Comparison of ENCODE assay signal across 8 cellular contexts in genomic region chr2:241036397-241036963, GRCh38. TPM values are rescaled to one million over a fixed set of nuclear protein-coding genes. Genes with fewer than 3 reads are reported as not detected.
DNase-seq lines count a peak whose midpoint lies in the region; ATAC-seq and TF ChIP-seq lines count a peak whose summit lies in the region.

No MANE protein-coding gene starts in this region.

- H4K20me1 ChIP-seq in neural cell (ENCODE audit: insufficient read depth), result no peaks in the 10 kb centered on the region

- no peaks in the 10 kb centered on the region for H3K9me2 ChIP-seq in neural cell (ENCODE audit: insufficient read depth, low read length)

- DNase-seq in activated CD4-positive, alpha-beta T cell treated with anti-CD3 and anti-CD28 coated beads for 1 hour, result peak; percentile 39
- DNase-seq in effector memory CD4-positive, alpha-beta T cell, result peak; percentile 45 to 57 (median 55)
- DNase-seq in superior temporal gyrus (ENCODE audit: extremely low spot score) (no peak), T1000 (lab: John Stamatoyannopoulos, UW) (no peak), SIG-M5 treated with dmso at 0.1 percent for 504 hours (lab: John Stamatoyannopoulos, UW; ENCODE audit: unreplicated experiment) (no peak)

- H3K4me2 ChIP-seq in neural cell (ENCODE audit: low read length), result no peak overlapping the region

- no peaks in the 10 kb centered on the region for H3K79me2 ChIP-seq in neural cell (replicated peaks; ENCODE audit: insufficient read depth, low read length)

- peaks cover 18% of the 10 kb centered on the region for H3K4me1 ChIP-seq in effector memory CD4-positive, alpha-beta T cell (ENCODE audit: control insufficient read depth, insufficient read depth, low read length, poor library complexity, severe bottlenecking)

- peak; percentile 69 for ATAC-seq in GM19328 (IDR thresholded peaks at IDR 0.05; ENCODE audit: unreplicated experiment)
- ATAC-seq in HG03196 (IDR thresholded peaks at IDR 0.05; ENCODE audit: unreplicated experiment), result peak; percentile 62

- no peak overlapping the region for H2AFZ ChIP-seq in neural cell (ENCODE audit: low read depth, low read length)

- no peaks in the 10 kb centered on the region for H3K27me3 ChIP-seq in effector memory CD4-positive, alpha-beta T cell (replicated peaks; ENCODE audit: control insufficient read depth, insufficient read depth, low read length, poor library complexity, severe bottlenecking)
- H3K27me3 ChIP-seq in neural cell (ENCODE audit: insufficient read depth, low read depth, low read length), result peaks cover 36% of the 10 kb centered on the region

- no peaks in the 10 kb centered on the region for H3K36me3 ChIP-seq in effector memory CD4-positive, alpha-beta T cell (ENCODE audit: control insufficient read depth, insufficient read depth, low read length)
- H3K36me3 ChIP-seq in neural cell (ENCODE audit: insufficient read depth, low read length), result no peaks in the 10 kb centered on the region

- TF ChIP-seq CTCF in neural cell (IDR thresholded peaks at IDR 0.05; ENCODE audit: poor library complexity, severe bottlenecking), result no peak

- no peaks in the 10 kb centered on the region for H3K9me3 ChIP-seq in effector memory CD4-positive, alpha-beta T cell (ENCODE audit: control insufficient read depth, low read length)
- no peaks in the 10 kb centered on the region for H3K9me3 ChIP-seq in neural cell (ENCODE audit: low read length)

- H3K27ac ChIP-seq in effector memory CD4-positive, alpha-beta T cell (ENCODE audit: insufficient read depth, low read length, poor library complexity, severe bottlenecking), result peak overlapping the region; percentile 61
- H3K27ac ChIP-seq in neural cell (ENCODE audit: low read length), result no peak overlapping the region

- no peak overlapping the region for H3K9ac ChIP-seq in neural cell (ENCODE audit: low read length)

- peak overlapping the region; percentile 53 for H3K4me3 ChIP-seq in effector memory CD4-positive, alpha-beta T cell (ENCODE audit: insufficient read depth, low read depth, low read length, poor library complexity, severe bottlenecking)
- H3K4me3 ChIP-seq in neural cell (ENCODE audit: low read length), result peak overlapping the region; percentile 46

- TF ChIP-seq RAD21 in neural cell (conservative IDR thresholded peaks at IDR 0.05), result no peak

- H3F3A ChIP-seq in neural cell (ENCODE audit: insufficient read depth, low read length, poor library complexity, severe bottlenecking), result no peaks in the 10 kb centered on the region

- TF ChIP-seq EP300 in neural cell (conservative IDR thresholded peaks at IDR 0.05; ENCODE audit: poor library complexity, severe bottlenecking), result no peak

TF ChIP-seq in neural cell, 6 proteins besides CTCF, POLR2A, EP300 and RAD21:
- no peak for TF ChIP-seq TAF1 (IDR thresholded peaks at IDR 0.05; ENCODE audit: low read depth)
- no peak for TF ChIP-seq POLR2AphosphoS5 (IDR thresholded peaks at IDR 0.05)
- TF ChIP-seq SMC3 (conservative IDR thresholded peaks at IDR 0.05; ENCODE audit: poor library complexity), result no peak
- TF ChIP-seq, protein P1, sequence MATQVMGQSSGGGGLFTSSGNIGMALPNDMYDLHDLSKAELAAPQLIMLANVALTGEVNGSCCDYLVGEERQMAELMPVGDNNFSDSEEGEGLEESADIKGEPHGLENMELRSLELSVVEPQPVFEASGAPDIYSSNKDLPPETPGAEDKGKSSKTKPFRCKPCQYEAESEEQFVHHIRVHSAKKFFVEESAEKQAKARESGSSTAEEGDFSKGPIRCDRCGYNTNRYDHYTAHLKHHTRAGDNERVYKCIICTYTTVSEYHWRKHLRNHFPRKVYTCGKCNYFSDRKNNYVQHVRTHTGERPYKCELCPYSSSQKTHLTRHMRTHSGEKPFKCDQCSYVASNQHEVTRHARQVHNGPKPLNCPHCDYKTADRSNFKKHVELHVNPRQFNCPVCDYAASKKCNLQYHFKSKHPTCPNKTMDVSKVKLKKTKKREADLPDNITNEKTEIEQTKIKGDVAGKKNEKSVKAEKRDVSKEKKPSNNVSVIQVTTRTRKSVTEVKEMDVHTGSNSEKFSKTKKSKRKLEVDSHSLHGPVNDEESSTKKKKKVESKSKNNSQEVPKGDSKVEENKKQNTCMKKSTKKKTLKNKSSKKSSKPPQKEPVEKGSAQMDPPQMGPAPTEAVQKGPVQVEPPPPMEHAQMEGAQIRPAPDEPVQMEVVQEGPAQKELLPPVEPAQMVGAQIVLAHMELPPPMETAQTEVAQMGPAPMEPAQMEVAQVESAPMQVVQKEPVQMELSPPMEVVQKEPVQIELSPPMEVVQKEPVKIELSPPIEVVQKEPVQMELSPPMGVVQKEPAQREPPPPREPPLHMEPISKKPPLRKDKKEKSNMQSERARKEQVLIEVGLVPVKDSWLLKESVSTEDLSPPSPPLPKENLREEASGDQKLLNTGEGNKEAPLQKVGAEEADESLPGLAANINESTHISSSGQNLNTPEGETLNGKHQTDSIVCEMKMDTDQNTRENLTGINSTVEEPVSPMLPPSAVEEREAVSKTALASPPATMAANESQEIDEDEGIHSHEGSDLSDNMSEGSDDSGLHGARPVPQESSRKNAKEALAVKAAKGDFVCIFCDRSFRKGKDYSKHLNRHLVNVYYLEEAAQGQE (IDR thresholded peaks at IDR 0.05; ENCODE audit: borderline replicate concordance), result no peak
- TF ChIP-seq MXI1 (conservative IDR thresholded peaks at IDR 0.05; ENCODE audit: poor library complexity, severe bottlenecking), result no peak
- no peak for TF ChIP-seq EZH2 (IDR thresholded peaks at IDR 0.05; ENCODE audit: borderline replicate concordance, insufficient read depth, low read length, poor library complexity, severe bottlenecking)

RNA-seq across cellular contexts. Expression of gene SNED1, which starts 38.1 kb away (rescaled TPM):
- 0.04 and 0.32 TPM in 2 replicates for polyA plus RNA-seq in neural cell
- not detected in 2 replicates for polyA minus RNA-seq in neural cell

Comparison
In these comparisons a context has a peak if more than half of its experiments do, and no peak if none do; other contexts are left out.
1. DNase-seq: peak in activated CD4-positive, alpha-beta T cell treated with anti-CD3 and anti-CD28 coated beads for 1 hour (single experiment) and effector memory CD4-positive, alpha-beta T cell (3 of 3); none in superior temporal gyrus (single experiment), T1000 (single experiment) and SIG-M5 treated with dmso at 0.1 percent for 504 hours (single experiment).